Comparison of ENCODE assay signal across 1 cellular context in genomic region chr4:150367326-150367725, GRCh38.
TF ChIP-seq lines count a peak whose summit lies in the region.

No MANE protein-coding gene starts in this region.

TF ChIP-seq in HEK293, 187 proteins besides CTCF, POLR2A, EP300 and RAD21 (continued from another document):
- TF ChIP-seq WT1 (tag by site-specific recombination; IDR thresholded peaks at IDR 0.05) (peak; percentile 91), OSR2 (tag by site-specific recombination; IDR thresholded peaks at IDR 0.05) (peak; percentile 86), ZFP41 (tag by site-specific recombination; IDR thresholded peaks at IDR 0.05; ENCODE audit: borderline replicate concordance) (no peak), ZNF223 (tag by site-specific recombination; IDR thresholded peaks at IDR 0.05) (no peak)
